13 cellular contexts compared by ENCODE assay signal in genomic region chr6:5093231-5094015, GRCh38. TPM values are rescaled to one million over a fixed set of nuclear protein-coding genes. Genes with fewer than 3 reads are reported as not detected.
"Had no signal": no experiment of that assay in that cellular context is flagged by ENCODE, and none has a peak within 500 bp of the region (broad histone marks: within the 10 kb centered on the region; RNA-seq: fewer than 3 reads in every experiment).

No MANE protein-coding gene starts in this region.

- H3K4me1 ChIP-seq: body of pancreas, pancreas had no signal

- H3K27me3 ChIP-seq: body of pancreas, pancreas, transverse colon had no signal

- H3K9me3 ChIP-seq: body of pancreas, pancreas, transverse colon had no signal

- H3K36me3 ChIP-seq: pancreas, transverse colon had no signal

- DNase-seq: activated CD4-positive, alpha-beta T cell treated with anti-CD3 and anti-CD28 coated beads for 48 hours; activated naive CD4-positive, alpha-beta T cell treated with anti-CD3 and anti-CD28 coated beads for 36 hours; effector memory CD4-positive, alpha-beta T cell; immature natural killer cell; mesendoderm; pancreas; small intestine; transverse colon had no signal

- H3K27ac ChIP-seq: body of pancreas, pancreas, transverse colon had no signal

- H3K4me3 ChIP-seq: body of pancreas, pancreas, transverse colon had no signal

- ATAC-seq: activated T-helper 17 cell treated with anti-CD3 and anti-CD28 coated beads, Interleukin-2, amount 50 U/mL, for 72 hours; body of pancreas; pancreas; stimulated activated memory B cell treated with anti-CD40 and anti-IgM and Interleukin-4, amounts not matched to agents 10 μg/mL and 1 μg/mL and 100 μg/mL, for 72 hours; WTC11 had no signal

RNA-seq across cellular contexts. Expression of gene PPP1R3G, which starts 8.3 kb away (rescaled TPM):
- total RNA-seq: activated naive CD4-positive, alpha-beta T cell treated with anti-CD3 and anti-CD28 coated beads for 36 hours; T-helper 1 cell treated with Interleukin-12 subunit alpha and Interleukin-12 subunit beta and Interleukin-4 antibody, amounts not matched to agents 30 ng/mL and 1 ng/mL, for 36 hours had no signal
- polyA plus RNA-seq: immature natural killer cell had no signal
